Comparison of ENCODE assay signal across 20 cellular contexts in the genomic region with DNA sequence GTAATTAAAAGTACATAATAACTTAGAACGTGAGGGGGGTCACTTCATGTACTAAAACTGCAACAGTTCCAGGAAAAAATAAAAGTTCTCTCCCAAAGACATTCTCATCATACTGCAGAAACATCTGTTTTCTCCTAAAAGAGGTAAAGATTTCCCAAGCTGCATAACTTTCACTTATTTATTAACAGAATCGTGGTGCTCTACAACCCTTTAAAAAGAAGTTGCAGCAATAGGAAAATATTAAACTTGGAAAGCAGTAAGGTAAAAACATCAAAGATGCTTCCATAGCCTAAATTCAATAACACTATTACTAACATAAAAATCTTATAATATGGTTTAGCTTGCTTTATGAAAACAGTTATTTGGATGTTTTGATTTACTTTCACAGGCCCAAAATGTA. TPM values are rescaled to one million over a fixed set of nuclear protein-coding genes. Genes with fewer than 3 reads are reported as not detected.
DNase-seq lines count a peak whose midpoint lies in the region; ATAC-seq, FAIRE-seq and TF ChIP-seq lines count a peak whose summit lies in the region.
"Had no signal": no experiment of that assay in that cellular context is flagged by ENCODE, and none has a peak within 500 bp of the region (broad histone marks: within the 10 kb centered on the region; RNA-seq: fewer than 3 reads in every experiment).

No MANE protein-coding gene starts in this region.

- peak; percentile 16 for FAIRE-seq in RCC 7860 (lab: Jason Lieb, UNC)
- FAIRE-seq: A204.1, GM12892, GM18507 had no signal

- H3K4me2 ChIP-seq in Karpas-422 (ENCODE audit: low read depth, low read length, poor library complexity, severe bottlenecking): no peak overlapping the region

- DNase-seq in Karpas-422: no peak
- no peak for DNase-seq in RCC 7860 (ENCODE audit: low spot score)
- no peak for DNase-seq in left lobe of liver (ENCODE audit: low spot score)
- peak; percentile 38 for DNase-seq in renal cortical epithelial cell (ENCODE audit: low read depth)
- DNase-seq in esophagus squamous epithelium (lab: John Stamatoyannopoulos, UW): no peak
- DNase-seq in COR-L47 (lab: John Stamatoyannopoulos, UW): no peak
- DNase-seq in sigmoid colon: no peak
- DNase-seq: AML-193; CD4-positive, alpha-beta T cell; DMS153; DMS79; GDM1; GM23248; IMR-90 had no signal

- no peak overlapping the region for H3K9ac ChIP-seq in Karpas-422 (ENCODE audit: low read length)
- H3K9ac ChIP-seq: GM23248 had no signal

- H3K27me3 ChIP-seq in Karpas-422 (ENCODE audit: low read length) (no peaks in the 10 kb centered on the region), esophagus squamous epithelium (no peaks in the 10 kb centered on the region), sigmoid colon (no peaks in the 10 kb centered on the region)

- H3K9me3 ChIP-seq in Karpas-422 (ENCODE audit: low read length) (no peaks in the 10 kb centered on the region), esophagus squamous epithelium (no peaks in the 10 kb centered on the region), sigmoid colon (no peaks in the 10 kb centered on the region)
- H3K9me3 ChIP-seq: HAP-1 had no signal

- H4K20me1 ChIP-seq in Karpas-422 (ENCODE audit: insufficient read depth, low read depth, low read length): no peaks in the 10 kb centered on the region

- no peak overlapping the region for H2AFZ ChIP-seq in Karpas-422 (ENCODE audit: low read length)
- H2AFZ ChIP-seq: GM23248 had no signal

- no peak for TF ChIP-seq CTCF in esophagus squamous epithelium (IDR thresholded peaks at IDR 0.05)
- TF ChIP-seq CTCF in sigmoid colon (IDR thresholded peaks at IDR 0.05): no peak

- no peaks in the 10 kb centered on the region; the same call in 1 of the 2 replicates for H3K9me2 ChIP-seq in Karpas-422 (replicated peaks; ENCODE audit: insufficient read depth, low read length)

- peaks cover 61% of the 10 kb centered on the region for H3K36me3 ChIP-seq in Karpas-422 (ENCODE audit: insufficient read depth, low read length)
- H3K36me3 ChIP-seq in esophagus squamous epithelium: peaks cover 0 to 54% (median 0%) of the 10 kb centered on the region in 3 donors
- peaks cover 0 to 61% (median 2%) of the 10 kb centered on the region in 4 donors for H3K36me3 ChIP-seq in sigmoid colon
- H3K36me3 ChIP-seq: HAP-1 had no signal

- H3K4me3 ChIP-seq in Karpas-422 (ENCODE audit: low read length) (no peak overlapping the region), esophagus squamous epithelium (no peak overlapping the region), sigmoid colon (no peak overlapping the region)
- H3K4me3 ChIP-seq: GM23248, HAP-1 had no signal

- no peak for TF ChIP-seq EP300 in sigmoid colon (IDR thresholded peaks at IDR 0.05)

- 63 to 77% methylated on average over 2 of the region's 2 CpGs for WGBS in esophagus squamous epithelium, 2 donors
- 89 to 95% methylated on average over 2 of the region's 2 CpGs for WGBS in sigmoid colon, 2 donors

- peaks cover 97% of the 10 kb centered on the region for H3K79me2 ChIP-seq in Karpas-422 (ENCODE audit: low read length)

- intact Hi-C loops in esophagus squamous epithelium (cut with DNase I) (no loop called here), sigmoid colon (cut with DNase I) (no loop called here)

- peak; percentile 62 for ATAC-seq in left lobe of liver

- H3K27ac ChIP-seq in Karpas-422 (ENCODE audit: low read length) (peak overlapping the region; percentile 8; the same call in 1 of the 2 replicates), esophagus squamous epithelium (no peak overlapping the region), sigmoid colon (no peak overlapping the region)
- H3K27ac ChIP-seq: C4-2B, GM23248, HL-60 had no signal

- H3K4me1 ChIP-seq in Karpas-422 (ENCODE audit: low read length) (peaks cover 41% of the 10 kb centered on the region), esophagus squamous epithelium (no peaks in the 10 kb centered on the region), sigmoid colon (peaks cover 0 to under 1% (median 0%) of the 10 kb centered on the region in 4 donors)

- TF ChIP-seq POLR2A in esophagus squamous epithelium (IDR thresholded peaks at IDR 0.05): no peak
- no peak for TF ChIP-seq POLR2A in sigmoid colon (IDR thresholded peaks at IDR 0.05)

RNA-seq across cellular contexts. Expression of a gene that starts 23.3 kb away (rescaled TPM):
- 55.0 and 61.3 TPM in 2 replicates for total RNA-seq in Karpas-422 (2014; rRNA removed; shearing (Covaris generic); ENCODE audit: low replicate concordance)
- total RNA-seq in left lobe of liver (11.7 TPM), renal cortical epithelial cell (4.7 and 10.3 TPM in 2 replicates), esophagus squamous epithelium (10 to 100 TPM in 1 of 4 donors, 1 to 10 TPM in 3; 5.0 to 15.3 (median 7.9) TPM), sigmoid colon (10 to 100 TPM; 13.9 to 24.2 (median 17.9) TPM)
- 1 to 10 TPM; 4.2 to 6.0 (median 4.8) TPM for polyA plus RNA-seq in sigmoid colon
